1 cellular context compared by ENCODE assay signal in genomic region chr5:79962580-79963222, GRCh38.
TF ChIP-seq lines count a peak whose summit lies in the region.

No MANE protein-coding gene starts in this region.

TF ChIP-seq in H1, 55 proteins besides CTCF, POLR2A, EP300 and RAD21:
- TF ChIP-seq USF2 (IDR thresholded peaks at IDR 0.05; ENCODE audit: low read length), result no peak
- no peak for TF ChIP-seq EGR1 (IDR thresholded peaks at IDR 0.05; ENCODE audit: borderline replicate concordance, low read depth, low read length)
- no peak for TF ChIP-seq TEAD4 (IDR thresholded peaks at IDR 0.05; ENCODE audit: low read depth, low read length)
- TF ChIP-seq KDM4A (IDR thresholded peaks at IDR 0.05; ENCODE audit: low read depth, low read length, severe bottlenecking), result no peak
- TF ChIP-seq KDM1A (IDR thresholded peaks at IDR 0.05; ENCODE audit: borderline replicate concordance, low read length), result no peak
- no peak for TF ChIP-seq HDAC2 (IDR thresholded peaks at IDR 0.05; ENCODE audit: borderline replicate concordance in 1 of 2, low read depth in 2 of 2, low read length in 2 of 2)
- no peak for TF ChIP-seq RNF2 (IDR thresholded peaks at IDR 0.05; ENCODE audit: borderline replicate concordance, low read depth, low read length, missing control alignments, poor library complexity, severe bottlenecking)
- TF ChIP-seq TBP (IDR thresholded peaks at IDR 0.05; ENCODE audit: low read depth, low read length), result no peak
- TF ChIP-seq SIRT6 (IDR thresholded peaks at IDR 0.05; ENCODE audit: low read length), result no peak
- no peak for TF ChIP-seq MAFK (IDR thresholded peaks at IDR 0.05; ENCODE audit: low read depth, low read length)
- TF ChIP-seq CBX8 (IDR thresholded peaks at IDR 0.05; ENCODE audit: borderline replicate concordance, low read depth, low read length), result no peak
- TF ChIP-seq KDM5A (IDR thresholded peaks at IDR 0.05; ENCODE audit: low read length), result no peak
- no peak for TF ChIP-seq GABPA (IDR thresholded peaks at IDR 0.05; ENCODE audit: borderline replicate concordance, insufficient read depth, low read length)
